Comparison of ENCODE assay signal across 1 cellular context in the genomic region with DNA sequence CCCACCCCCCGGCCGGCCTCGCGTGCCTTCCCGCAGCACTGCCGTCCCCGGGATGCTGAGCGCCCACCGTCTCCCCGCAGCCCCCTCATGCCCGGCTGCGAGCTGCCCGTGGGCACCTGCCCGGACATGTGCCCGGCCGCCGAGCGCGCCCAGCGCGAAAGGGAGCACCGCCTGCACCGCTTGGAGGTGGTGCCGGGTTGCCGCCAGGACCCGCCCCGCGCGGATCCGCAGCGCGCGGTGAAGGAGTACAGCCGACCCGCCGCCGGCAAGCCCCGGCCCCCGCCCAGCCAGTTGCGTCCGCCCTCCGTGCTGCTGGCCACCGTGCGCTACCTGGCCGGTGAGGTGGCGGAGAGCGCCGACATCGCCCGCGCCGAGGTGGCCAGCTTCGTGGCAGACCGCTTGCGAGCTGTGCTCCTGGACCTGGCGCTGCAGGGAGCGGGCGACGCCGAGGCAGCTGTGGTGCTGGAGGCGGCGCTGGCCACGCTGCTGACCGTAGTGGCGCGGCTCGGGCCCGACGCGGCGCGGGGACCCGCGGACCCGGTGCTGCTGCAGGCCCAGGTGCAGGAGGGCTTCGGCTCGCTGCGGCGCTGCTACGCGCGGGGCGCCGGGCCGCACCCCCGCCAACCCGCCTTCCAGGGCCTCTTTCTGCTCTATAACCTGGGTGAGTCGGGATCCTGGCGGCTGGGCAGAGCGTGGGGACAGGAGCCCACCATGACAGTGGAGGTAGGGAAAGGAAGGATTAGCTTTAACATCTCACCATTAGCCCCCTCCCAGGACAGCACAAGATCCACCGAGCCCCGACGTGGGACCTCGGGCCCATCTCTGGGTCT.
TF ChIP-seq lines count a peak whose summit lies in the region.

A gene (plus strand): TSS at position 5 of the 830 bp plus-strand sequence. CDS start 83 bp downstream, at position 88.

TF ChIP-seq in K562, 482 proteins besides CTCF, POLR2A, EP300 and RAD21 (continued from another document and continues in another):
- TF ChIP-seq, protein P1, sequence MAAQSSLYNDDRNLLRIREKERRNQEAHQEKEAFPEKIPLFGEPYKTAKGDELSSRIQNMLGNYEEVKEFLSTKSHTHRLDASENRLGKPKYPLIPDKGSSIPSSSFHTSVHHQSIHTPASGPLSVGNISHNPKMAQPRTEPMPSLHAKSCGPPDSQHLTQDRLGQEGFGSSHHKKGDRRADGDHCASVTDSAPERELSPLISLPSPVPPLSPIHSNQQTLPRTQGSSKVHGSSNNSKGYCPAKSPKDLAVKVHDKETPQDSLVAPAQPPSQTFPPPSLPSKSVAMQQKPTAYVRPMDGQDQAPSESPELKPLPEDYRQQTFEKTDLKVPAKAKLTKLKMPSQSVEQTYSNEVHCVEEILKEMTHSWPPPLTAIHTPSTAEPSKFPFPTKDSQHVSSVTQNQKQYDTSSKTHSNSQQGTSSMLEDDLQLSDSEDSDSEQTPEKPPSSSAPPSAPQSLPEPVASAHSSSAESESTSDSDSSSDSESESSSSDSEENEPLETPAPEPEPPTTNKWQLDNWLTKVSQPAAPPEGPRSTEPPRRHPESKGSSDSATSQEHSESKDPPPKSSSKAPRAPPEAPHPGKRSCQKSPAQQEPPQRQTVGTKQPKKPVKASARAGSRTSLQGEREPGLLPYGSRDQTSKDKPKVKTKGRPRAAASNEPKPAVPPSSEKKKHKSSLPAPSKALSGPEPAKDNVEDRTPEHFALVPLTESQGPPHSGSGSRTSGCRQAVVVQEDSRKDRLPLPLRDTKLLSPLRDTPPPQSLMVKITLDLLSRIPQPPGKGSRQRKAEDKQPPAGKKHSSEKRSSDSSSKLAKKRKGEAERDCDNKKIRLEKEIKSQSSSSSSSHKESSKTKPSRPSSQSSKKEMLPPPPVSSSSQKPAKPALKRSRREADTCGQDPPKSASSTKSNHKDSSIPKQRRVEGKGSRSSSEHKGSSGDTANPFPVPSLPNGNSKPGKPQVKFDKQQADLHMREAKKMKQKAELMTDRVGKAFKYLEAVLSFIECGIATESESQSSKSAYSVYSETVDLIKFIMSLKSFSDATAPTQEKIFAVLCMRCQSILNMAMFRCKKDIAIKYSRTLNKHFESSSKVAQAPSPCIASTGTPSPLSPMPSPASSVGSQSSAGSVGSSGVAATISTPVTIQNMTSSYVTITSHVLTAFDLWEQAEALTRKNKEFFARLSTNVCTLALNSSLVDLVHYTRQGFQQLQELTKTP (IDR thresholded peaks at IDR 0.05; ENCODE audit: low read depth in 1 of 2, partially characterized antibody in 2 of 2): no peak
- peak; percentile 89; the same call in 1 of the 2 replicates for TF ChIP-seq HNRNPL (IDR thresholded peaks at IDR 0.05; ENCODE audit: low read depth, low read length)
- no peak for TF ChIP-seq ZZZ3 (IDR thresholded peaks at IDR 0.05)
- peak; percentile 43 for TF ChIP-seq TBP (optimal IDR thresholded peaks at IDR 0.05; ENCODE audit: low read depth, low read length)
- no peak for TF ChIP-seq GABPA (tag; conservative IDR thresholded peaks at IDR 0.05; ENCODE audit: low read depth)
- TF ChIP-seq NONO (IDR thresholded peaks at IDR 0.05; ENCODE audit: low read depth in 2 of 2, low read length in 1 of 2): peak in 1 of 2 experiments; percentile 9; a peak in 2 of 4 replicates
- TF ChIP-seq, protein P2, sequence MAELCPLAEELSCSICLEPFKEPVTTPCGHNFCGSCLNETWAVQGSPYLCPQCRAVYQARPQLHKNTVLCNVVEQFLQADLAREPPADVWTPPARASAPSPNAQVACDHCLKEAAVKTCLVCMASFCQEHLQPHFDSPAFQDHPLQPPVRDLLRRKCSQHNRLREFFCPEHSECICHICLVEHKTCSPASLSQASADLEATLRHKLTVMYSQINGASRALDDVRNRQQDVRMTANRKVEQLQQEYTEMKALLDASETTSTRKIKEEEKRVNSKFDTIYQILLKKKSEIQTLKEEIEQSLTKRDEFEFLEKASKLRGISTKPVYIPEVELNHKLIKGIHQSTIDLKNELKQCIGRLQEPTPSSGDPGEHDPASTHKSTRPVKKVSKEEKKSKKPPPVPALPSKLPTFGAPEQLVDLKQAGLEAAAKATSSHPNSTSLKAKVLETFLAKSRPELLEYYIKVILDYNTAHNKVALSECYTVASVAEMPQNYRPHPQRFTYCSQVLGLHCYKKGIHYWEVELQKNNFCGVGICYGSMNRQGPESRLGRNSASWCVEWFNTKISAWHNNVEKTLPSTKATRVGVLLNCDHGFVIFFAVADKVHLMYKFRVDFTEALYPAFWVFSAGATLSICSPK (IDR thresholded peaks at IDR 0.05; ENCODE audit: borderline replicate concordance): no peak
- TF ChIP-seq RBFOX2 (IDR thresholded peaks at IDR 0.05; ENCODE audit: low read depth, low read length): peak; percentile 79
- TF ChIP-seq, protein P3, sequence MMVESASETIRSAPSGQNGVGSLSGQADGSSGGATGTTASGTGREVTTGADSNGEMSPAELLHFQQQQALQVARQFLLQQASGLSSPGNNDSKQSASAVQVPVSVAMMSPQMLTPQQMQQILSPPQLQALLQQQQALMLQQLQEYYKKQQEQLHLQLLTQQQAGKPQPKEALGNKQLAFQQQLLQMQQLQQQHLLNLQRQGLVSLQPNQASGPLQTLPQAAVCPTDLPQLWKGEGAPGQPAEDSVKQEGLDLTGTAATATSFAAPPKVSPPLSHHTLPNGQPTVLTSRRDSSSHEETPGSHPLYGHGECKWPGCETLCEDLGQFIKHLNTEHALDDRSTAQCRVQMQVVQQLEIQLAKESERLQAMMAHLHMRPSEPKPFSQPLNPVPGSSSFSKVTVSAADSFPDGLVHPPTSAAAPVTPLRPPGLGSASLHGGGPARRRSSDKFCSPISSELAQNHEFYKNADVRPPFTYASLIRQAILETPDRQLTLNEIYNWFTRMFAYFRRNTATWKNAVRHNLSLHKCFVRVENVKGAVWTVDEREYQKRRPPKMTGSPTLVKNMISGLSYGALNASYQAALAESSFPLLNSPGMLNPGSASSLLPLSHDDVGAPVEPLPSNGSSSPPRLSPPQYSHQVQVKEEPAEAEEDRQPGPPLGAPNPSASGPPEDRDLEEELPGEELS (CRISPR knock-in tag; IDR thresholded peaks at IDR 0.05; ENCODE audit: borderline replicate concordance): peak; percentile 40; the same call in 1 of the 2 replicates
- no peak for TF ChIP-seq HEY1 (CRISPR knock-in tag; IDR thresholded peaks at IDR 0.05; ENCODE audit: borderline replicate concordance)
- peak; percentile 34 for TF ChIP-seq SMAD4 (CRISPR knock-in tag; conservative IDR thresholded peaks at IDR 0.05)
- TF ChIP-seq, protein P4, sequence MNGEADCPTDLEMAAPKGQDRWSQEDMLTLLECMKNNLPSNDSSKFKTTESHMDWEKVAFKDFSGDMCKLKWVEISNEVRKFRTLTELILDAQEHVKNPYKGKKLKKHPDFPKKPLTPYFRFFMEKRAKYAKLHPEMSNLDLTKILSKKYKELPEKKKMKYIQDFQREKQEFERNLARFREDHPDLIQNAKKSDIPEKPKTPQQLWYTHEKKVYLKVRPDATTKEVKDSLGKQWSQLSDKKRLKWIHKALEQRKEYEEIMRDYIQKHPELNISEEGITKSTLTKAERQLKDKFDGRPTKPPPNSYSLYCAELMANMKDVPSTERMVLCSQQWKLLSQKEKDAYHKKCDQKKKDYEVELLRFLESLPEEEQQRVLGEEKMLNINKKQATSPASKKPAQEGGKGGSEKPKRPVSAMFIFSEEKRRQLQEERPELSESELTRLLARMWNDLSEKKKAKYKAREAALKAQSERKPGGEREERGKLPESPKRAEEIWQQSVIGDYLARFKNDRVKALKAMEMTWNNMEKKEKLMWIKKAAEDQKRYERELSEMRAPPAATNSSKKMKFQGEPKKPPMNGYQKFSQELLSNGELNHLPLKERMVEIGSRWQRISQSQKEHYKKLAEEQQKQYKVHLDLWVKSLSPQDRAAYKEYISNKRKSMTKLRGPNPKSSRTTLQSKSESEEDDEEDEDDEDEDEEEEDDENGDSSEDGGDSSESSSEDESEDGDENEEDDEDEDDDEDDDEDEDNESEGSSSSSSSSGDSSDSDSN (IDR thresholded peaks at IDR 0.05; ENCODE audit: borderline replicate concordance in 1 of 2, low read depth in 2 of 2, low read length in 2 of 2): no peak; a peak in 1 of 4 replicates
- no peak for TF ChIP-seq HDAC8 (tag; IDR thresholded peaks at IDR 0.05)
- TF ChIP-seq, protein P5, sequence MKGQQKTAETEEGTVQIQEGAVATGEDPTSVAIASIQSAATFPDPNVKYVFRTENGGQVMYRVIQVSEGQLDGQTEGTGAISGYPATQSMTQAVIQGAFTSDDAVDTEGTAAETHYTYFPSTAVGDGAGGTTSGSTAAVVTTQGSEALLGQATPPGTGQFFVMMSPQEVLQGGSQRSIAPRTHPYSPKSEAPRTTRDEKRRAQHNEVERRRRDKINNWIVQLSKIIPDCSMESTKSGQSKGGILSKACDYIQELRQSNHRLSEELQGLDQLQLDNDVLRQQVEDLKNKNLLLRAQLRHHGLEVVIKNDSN (CRISPR knock-in tag; IDR thresholded peaks at IDR 0.05): 0 out of 2 replicates have a peak, but pooled peaks have one; percentile 4
- TF ChIP-seq ZNF561 (CRISPR knock-in tag; conservative IDR thresholded peaks at IDR 0.05): no peak
- TF ChIP-seq SUPT5H (IDR thresholded peaks at IDR 0.05): no peak
- peak in 1 of 2 experiments; percentile 62; a peak in 2 of 4 replicates for TF ChIP-seq MAZ (CRISPR knock-in tag; conservative IDR thresholded peaks at IDR 0.05 in 1 of 2, IDR thresholded peaks at IDR 0.05 in 1 of 2)
- TF ChIP-seq NR3C1 (CRISPR knock-in tag; IDR thresholded peaks at IDR 0.05): peak; percentile 71; the same call in 1 of the 2 replicates
- no peak for TF ChIP-seq MCM7 (IDR thresholded peaks at IDR 0.05)
- TF ChIP-seq CBX3 (IDR thresholded peaks at IDR 0.05; ENCODE audit: borderline replicate concordance in 1 of 2, low read length in 2 of 2): no peak
- peak; percentile 59; the same call in 1 of the 2 replicates for TF ChIP-seq PHF8 (IDR thresholded peaks at IDR 0.05; ENCODE audit: borderline replicate concordance, low read length)
- TF ChIP-seq ZNF143 (CRISPR knock-in tag; IDR thresholded peaks at IDR 0.05): no peak
- TF ChIP-seq TFAM (CRISPR knock-in tag; conservative IDR thresholded peaks at IDR 0.05): no peak
- TF ChIP-seq NR2C1 (IDR thresholded peaks at IDR 0.05): no peak
- TF ChIP-seq NR2C1 (tag; IDR thresholded peaks at IDR 0.05): no peak
- TF ChIP-seq SLC30A9 (CRISPR knock-in tag; IDR thresholded peaks at IDR 0.05): no peak
- TF ChIP-seq SMARCA5 (IDR thresholded peaks at IDR 0.05): no peak
- TF ChIP-seq, protein P6, sequence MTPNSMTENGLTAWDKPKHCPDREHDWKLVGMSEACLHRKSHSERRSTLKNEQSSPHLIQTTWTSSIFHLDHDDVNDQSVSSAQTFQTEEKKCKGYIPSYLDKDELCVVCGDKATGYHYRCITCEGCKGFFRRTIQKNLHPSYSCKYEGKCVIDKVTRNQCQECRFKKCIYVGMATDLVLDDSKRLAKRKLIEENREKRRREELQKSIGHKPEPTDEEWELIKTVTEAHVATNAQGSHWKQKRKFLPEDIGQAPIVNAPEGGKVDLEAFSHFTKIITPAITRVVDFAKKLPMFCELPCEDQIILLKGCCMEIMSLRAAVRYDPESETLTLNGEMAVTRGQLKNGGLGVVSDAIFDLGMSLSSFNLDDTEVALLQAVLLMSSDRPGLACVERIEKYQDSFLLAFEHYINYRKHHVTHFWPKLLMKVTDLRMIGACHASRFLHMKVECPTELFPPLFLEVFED (CRISPR knock-in tag; conservative IDR thresholded peaks at IDR 0.05): no peak
- no peak for TF ChIP-seq PHB2 (IDR thresholded peaks at IDR 0.05; ENCODE audit: low read depth)
- TF ChIP-seq ZNF436 (CRISPR knock-in tag; IDR thresholded peaks at IDR 0.05): no peak
- TF ChIP-seq, protein P7, sequence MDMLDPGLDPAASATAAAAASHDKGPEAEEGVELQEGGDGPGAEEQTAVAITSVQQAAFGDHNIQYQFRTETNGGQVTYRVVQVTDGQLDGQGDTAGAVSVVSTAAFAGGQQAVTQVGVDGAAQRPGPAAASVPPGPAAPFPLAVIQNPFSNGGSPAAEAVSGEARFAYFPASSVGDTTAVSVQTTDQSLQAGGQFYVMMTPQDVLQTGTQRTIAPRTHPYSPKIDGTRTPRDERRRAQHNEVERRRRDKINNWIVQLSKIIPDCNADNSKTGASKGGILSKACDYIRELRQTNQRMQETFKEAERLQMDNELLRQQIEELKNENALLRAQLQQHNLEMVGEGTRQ (CRISPR knock-in tag; IDR thresholded peaks at IDR 0.05): no peak
- no peak for TF ChIP-seq BRCA1 (IDR thresholded peaks at IDR 0.05)
- TF ChIP-seq BRCA1 (CRISPR knock-in tag; IDR thresholded peaks at IDR 0.05): peak; percentile 32; the same call in 1 of the 2 replicates
- no peak for TF ChIP-seq ZNF24 (IDR thresholded peaks at IDR 0.05)
- peak; percentile 37; the same call in 1 of the 2 replicates for TF ChIP-seq ZBTB1 (CRISPR knock-in tag; IDR thresholded peaks at IDR 0.05; ENCODE audit: borderline replicate concordance, low read depth)
- no peak for TF ChIP-seq TRIM28 (IDR thresholded peaks at IDR 0.05)
- TF ChIP-seq, protein P8, sequence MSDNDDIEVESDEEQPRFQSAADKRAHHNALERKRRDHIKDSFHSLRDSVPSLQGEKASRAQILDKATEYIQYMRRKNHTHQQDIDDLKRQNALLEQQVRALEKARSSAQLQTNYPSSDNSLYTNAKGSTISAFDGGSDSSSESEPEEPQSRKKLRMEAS (CRISPR knock-in tag; IDR thresholded peaks at IDR 0.05): peak; percentile 93
- TF ChIP-seq DDX20 (tag; IDR thresholded peaks at IDR 0.05; ENCODE audit: low read depth): no peak
- TF ChIP-seq RBM15 (IDR thresholded peaks at IDR 0.05; ENCODE audit: insufficient read depth, low read length): no peak
- TF ChIP-seq SETDB1 (IDR thresholded peaks at IDR 0.05; ENCODE audit: low read length): no peak
- TF ChIP-seq ZNF232 (CRISPR knock-in tag; IDR thresholded peaks at IDR 0.05): 0 out of 2 replicates have a peak, but pooled peaks have one; percentile 67
- TF ChIP-seq, protein P9, sequence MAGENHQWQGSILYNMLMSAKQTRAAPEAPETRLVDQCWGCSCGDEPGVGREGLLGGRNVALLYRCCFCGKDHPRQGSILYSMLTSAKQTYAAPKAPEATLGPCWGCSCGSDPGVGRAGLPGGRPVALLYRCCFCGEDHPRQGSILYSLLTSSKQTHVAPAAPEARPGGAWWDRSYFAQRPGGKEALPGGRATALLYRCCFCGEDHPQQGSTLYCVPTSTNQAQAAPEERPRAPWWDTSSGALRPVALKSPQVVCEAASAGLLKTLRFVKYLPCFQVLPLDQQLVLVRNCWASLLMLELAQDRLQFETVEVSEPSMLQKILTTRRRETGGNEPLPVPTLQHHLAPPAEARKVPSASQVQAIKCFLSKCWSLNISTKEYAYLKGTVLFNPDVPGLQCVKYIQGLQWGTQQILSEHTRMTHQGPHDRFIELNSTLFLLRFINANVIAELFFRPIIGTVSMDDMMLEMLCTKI (IDR thresholded peaks at IDR 0.05; ENCODE audit: partially characterized antibody): no peak
- TF ChIP-seq CEBPG (CRISPR knock-in tag; IDR thresholded peaks at IDR 0.05): no peak
- TF ChIP-seq CEBPG (tag; conservative IDR thresholded peaks at IDR 0.05 in 1 of 2, IDR thresholded peaks at IDR 0.05 in 1 of 2): no peak
- TF ChIP-seq ZNF764 (CRISPR knock-in tag; IDR thresholded peaks at IDR 0.05; ENCODE audit: low read depth): no peak
- TF ChIP-seq, protein P10, sequence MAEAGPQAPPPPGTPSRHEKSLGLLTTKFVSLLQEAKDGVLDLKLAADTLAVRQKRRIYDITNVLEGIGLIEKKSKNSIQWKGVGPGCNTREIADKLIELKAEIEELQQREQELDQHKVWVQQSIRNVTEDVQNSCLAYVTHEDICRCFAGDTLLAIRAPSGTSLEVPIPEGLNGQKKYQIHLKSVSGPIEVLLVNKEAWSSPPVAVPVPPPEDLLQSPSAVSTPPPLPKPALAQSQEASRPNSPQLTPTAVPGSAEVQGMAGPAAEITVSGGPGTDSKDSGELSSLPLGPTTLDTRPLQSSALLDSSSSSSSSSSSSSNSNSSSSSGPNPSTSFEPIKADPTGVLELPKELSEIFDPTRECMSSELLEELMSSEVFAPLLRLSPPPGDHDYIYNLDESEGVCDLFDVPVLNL (CRISPR knock-in tag; IDR thresholded peaks at IDR 0.05; ENCODE audit: low read depth): no peak
